8 cellular contexts compared by ENCODE assay signal in the genomic region with DNA sequence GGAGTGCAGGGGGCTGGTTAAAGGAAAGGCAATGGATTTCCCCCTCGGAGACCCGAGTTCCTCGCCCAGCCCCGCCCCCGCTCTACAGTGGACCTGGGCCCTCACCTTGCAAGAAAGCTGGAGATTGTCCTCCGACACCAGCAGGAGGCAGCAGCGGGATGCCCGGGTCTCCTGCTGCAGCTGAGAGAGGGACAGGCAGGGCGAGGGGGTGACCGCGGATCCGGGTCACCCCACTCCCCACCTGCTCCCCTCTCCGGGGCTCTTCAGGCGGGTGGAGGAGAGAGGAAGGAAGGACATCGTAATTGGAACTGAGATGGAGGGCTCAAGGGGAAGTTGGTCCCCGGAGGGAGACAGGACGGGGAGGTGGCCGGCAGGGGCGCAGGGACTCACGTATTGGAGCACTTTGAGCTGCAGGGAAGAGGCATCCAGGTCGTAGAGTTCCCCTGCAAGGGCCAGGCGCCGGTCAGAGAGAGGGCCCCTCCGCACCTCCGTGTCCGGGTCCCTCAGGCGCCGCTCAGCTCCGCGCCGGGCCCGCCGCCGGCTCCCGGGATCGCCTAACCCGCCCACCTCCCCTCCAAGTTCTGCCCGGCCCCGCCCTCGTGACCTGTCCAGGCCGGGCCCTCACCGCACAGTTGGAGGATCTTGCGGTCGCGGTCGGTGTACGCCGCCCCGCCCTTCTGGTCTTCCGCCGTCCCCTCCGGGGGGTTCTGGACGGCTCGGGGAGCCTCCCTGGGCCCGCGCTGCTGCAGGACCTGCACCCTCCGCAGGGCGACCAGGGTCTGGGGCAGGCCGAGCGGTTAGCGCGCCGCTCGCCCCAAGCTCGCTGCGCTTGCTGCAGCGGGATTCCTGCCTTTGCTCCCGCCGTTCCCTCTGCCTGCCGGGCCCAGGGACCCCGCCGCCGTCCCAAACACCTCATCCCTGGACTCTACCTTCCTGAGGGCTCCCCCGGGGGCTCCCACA.
DNase-seq lines count a peak whose midpoint lies in the region; ATAC-seq and TF ChIP-seq lines count a peak whose summit lies in the region.

No MANE protein-coding gene starts in this region.

- ATAC-seq in GM21717 (IDR thresholded peaks at IDR 0.05; ENCODE audit: unreplicated experiment) (no peak), HG02938 (IDR thresholded peaks at IDR 0.05; ENCODE audit: unreplicated experiment) (no peak)

- in situ Hi-C loops in GM13977 (cut with MboI; ENCODE audit: low pct_unique_long_range_greater_than_20kb, low sequenced_read_pairs, unreplicated experiment), result loop anchor here (10.0 kb wide), 1 partner anchor 55 kb away; no protein-coding TSS in a partner anchor
- in situ Hi-C loops in SK-MEL-5 (cut with HindIII; ENCODE audit: low pct_unique_long_range_greater_than_20kb, low sequenced_read_pairs), result no loop called here
- in situ Hi-C loops in astrocyte of the spinal cord (cut with HindIII; ENCODE audit: low sequenced_read_pairs), result no loop called here

- no peak overlapping the region for H3K4me3 ChIP-seq in astrocyte of the spinal cord (ENCODE audit: low read depth, low read length)

- DNase-seq in GM13977 (ENCODE audit: low spot score), result peak; percentile 64
- DNase-seq in SK-MEL-5 (ENCODE audit: low read depth, low spot score), result peak; percentile 68
- peak; percentile 14 for DNase-seq in astrocyte of the spinal cord (ENCODE audit: low read depth, low spot score)
- peak; percentile 7 for DNase-seq in kidney glomerular epithelial cell (lab: John Stamatoyannopoulos, UW)
- DNase-seq in stimulated activated CD8-positive, alpha-beta memory T cell treated with anti-CD3 and anti-CD28 coated beads, Interleukin-2, amount 100 ng/mL, for 48 hours (ENCODE audit: low read depth in 2 of 2), result peak; percentile 33 to 38
- no peak for DNase-seq in foreskin melanocyte

- TF ChIP-seq CTCF in GM13977 (IDR thresholded peaks at IDR 0.05; ENCODE audit: extremely low read depth, insufficient read depth, missing control alignments) (peak; percentile 67), astrocyte of the spinal cord (IDR thresholded peaks at IDR 0.05; ENCODE audit: low read depth, low read length) (peak; percentile 55)
